9 cellular contexts compared by ENCODE assay signal in the genomic region with DNA sequence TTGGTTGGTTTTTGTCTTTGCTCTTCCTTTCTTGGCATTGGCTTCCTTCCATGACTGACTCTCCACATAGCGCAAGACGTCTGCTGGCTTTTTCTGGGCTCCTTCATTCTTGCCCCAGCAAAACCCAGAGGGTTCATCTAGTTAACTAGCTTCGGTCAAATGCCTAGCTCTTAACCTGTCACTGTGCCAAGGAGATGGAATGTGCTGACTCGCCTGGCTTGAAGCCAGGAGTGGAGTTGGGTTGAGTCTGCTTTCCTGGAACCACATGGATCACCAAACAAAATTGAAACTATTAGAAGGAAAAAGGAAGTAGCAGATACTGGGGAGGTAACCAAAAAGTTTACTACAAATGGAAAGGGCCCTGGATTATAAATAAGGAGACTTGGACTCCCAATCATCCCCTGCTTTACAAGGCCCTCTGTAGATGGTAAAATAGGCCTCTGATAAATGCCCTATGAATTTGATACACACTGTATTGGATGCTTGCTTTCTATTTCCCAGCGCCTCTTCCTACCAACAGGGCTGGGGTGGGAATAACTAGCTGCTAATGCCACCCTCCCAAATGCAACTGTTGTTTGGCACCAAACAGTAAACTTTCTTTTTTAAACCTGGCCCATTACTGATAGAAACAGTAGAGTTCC. TPM values are rescaled to one million over a fixed set of nuclear protein-coding genes. Genes with fewer than 3 reads are reported as not detected.
DNase-seq lines count a peak whose midpoint lies in the region; ATAC-seq and TF ChIP-seq lines count a peak whose summit lies in the region.
"Had no signal": no experiment of that assay in that cellular context is flagged by ENCODE, and none has a peak within 500 bp of the region (broad histone marks: within the 10 kb centered on the region; RNA-seq: fewer than 3 reads in every experiment).

No MANE protein-coding gene starts in this region.

- intact Hi-C loops in left cardiac atrium (cut with DNase I) = no loop called here

- no peaks in the 10 kb centered on the region for H3K9me3 ChIP-seq in gastroesophageal sphincter

- no peak for TF ChIP-seq CTCF in gastroesophageal sphincter (IDR thresholded peaks at IDR 0.05)

- ATAC-seq in left cardiac atrium = peak; percentile 61 to 66
- no peak for ATAC-seq in GM21526 (IDR thresholded peaks at IDR 0.05; ENCODE audit: low FRiP score, unreplicated experiment)
- ATAC-seq in gastroesophageal sphincter = no peak

- TF ChIP-seq POLR2A in gastroesophageal sphincter (IDR thresholded peaks at IDR 0.05) = no peak

- H3K27ac ChIP-seq in gastroesophageal sphincter = no peak overlapping the region

- H3K36me3 ChIP-seq in gastroesophageal sphincter = peaks cover 0 to 22% of the 10 kb centered on the region in 2 donors

- 75 to 100% methylated on average over 1 to 5 of the region's 5 CpGs for WGBS in gastroesophageal sphincter (ENCODE audit: low coverage in 1 of 2), 2 donors

- TF ChIP-seq EP300 in gastroesophageal sphincter (IDR thresholded peaks at IDR 0.05) = no peak

- H3K4me3 ChIP-seq in gastroesophageal sphincter = no peak overlapping the region

- no peaks in the 10 kb centered on the region for H3K27me3 ChIP-seq in gastroesophageal sphincter

- DNase-seq in NCI-H2171 treated with DMSO at 0.1 percent for 48 hours (lab: John Stamatoyannopoulos, UW) (peak; percentile 43), NCI-H2171 (lab: John Stamatoyannopoulos, UW) (no peak), T1000 (lab: John Stamatoyannopoulos, UW) (peak; percentile 6), left cardiac atrium (peak; percentile 52), stromal cell of bone marrow (ENCODE audit: low read depth) (peak; percentile 62), NCI-H1092 (lab: John Stamatoyannopoulos, UW) (no peak)
- DNase-seq: activated gamma-delta T cell treated with Interleukin-2 at 50 U/mL for 16 hours had no signal

- H3K4me1 ChIP-seq in gastroesophageal sphincter = peaks cover 0 to 8% (median 0%) of the 10 kb centered on the region in 3 donors

RNA-seq across cellular contexts. Expression of a gene that starts 11.3 kb away (rescaled TPM):
- total RNA-seq in left cardiac atrium (10 to 100 TPM; 12.0 to 12.4 TPM), gastroesophageal sphincter (10 to 100 TPM; 19.4 to 26.6 (median 24.1) TPM)

RNA-seq across cellular contexts. Expression of a gene that starts 53.7 kb away (rescaled TPM):
- total RNA-seq in left cardiac atrium (100 to 1,000 TPM; 200 to 232 TPM), gastroesophageal sphincter (under 1 TPM in 2 of 4 donors, not detected in 2; 0.08 to 0.54 TPM)

Comparison
In these comparisons a context has a peak if more than half of its experiments do, and no peak if none do; other contexts are left out.
1. DNase-seq: peak in NCI-H2171 treated with DMSO at 0.1 percent for 48 hours (single experiment), T1000 (single experiment), left cardiac atrium (single experiment) and stromal cell of bone marrow (single experiment); none in NCI-H2171 (single experiment) and NCI-H1092 (single experiment).
2. ATAC-seq: peak in left cardiac atrium (2 of 2); none in GM21526 (single experiment) and gastroesophageal sphincter (single experiment).
3. RNA of a gene that starts 53.7 kb away (total RNA-seq): 200 to 232 TPM in left cardiac atrium; 0.08 to 0.54 TPM in gastroesophageal sphincter; every median in the first group is over 100 times any median in the second.